In genomic region chr12:114131824-114132223, GRCh38 we compare ENCODE assay signal across 24 cellular contexts.
DNase-seq lines count a peak whose midpoint lies in the region; ATAC-seq and TF ChIP-seq lines count a peak whose summit lies in the region.
"Had no signal": no experiment of that assay in that cellular context is flagged by ENCODE, and none has a peak within 500 bp of the region (broad histone marks: within the 10 kb centered on the region; RNA-seq: fewer than 3 reads in every experiment).

No MANE protein-coding gene starts in this region.

- TF ChIP-seq CTCF in BJ (IDR thresholded peaks at IDR 0.05; ENCODE audit: insufficient read depth, low read depth, low read length) (peak; percentile 27), WTC11 (IDR thresholded peaks at IDR 0.05) (no peak), GM13976 (IDR thresholded peaks at IDR 0.05; ENCODE audit: borderline replicate concordance, control extremely low read depth, extremely low read depth, insufficient read depth, missing control alignments) (no peak)

- POLR2A ChIA-PET in BJ (lab: Charles Lee) = no interaction called here
- POLR2A ChIA-PET in WTC11 (lab: Charles Lee) = interaction anchor here (1.1 kb wide), 1 partner anchor 25 kb away, joined by 4 read pairs; no protein-coding TSS in a partner anchor

- in situ Hi-C loops in G401 (cut with HindIII; ENCODE audit: low sequenced_read_pairs) = no loop called here
- in situ Hi-C loops in GM13976 (cut with MboI; ENCODE audit: low sequenced_read_pairs, unreplicated experiment) = no loop called here

- ATAC-seq in WTC11 (peak; percentile 91), left lobe of liver (peak; percentile 62)
- ATAC-seq: body of pancreas; esophagus mucosa; gastroesophageal sphincter; natural killer cell; stimulated activated naive CD8-positive, alpha-beta T cell treated with anti-CD3 and anti-CD28 coated beads, Interleukin-15, amount 100 ng/mL, for 72 hours had no signal

- H3K4me1 Mint-ChIP-seq in WTC11 = no peaks in the 10 kb centered on the region
- H3K4me1 Mint-ChIP-seq in activated naive CD8-positive, alpha-beta T cell treated with anti-CD3 and anti-CD28 coated beads for 36 hours = no peaks in the 10 kb centered on the region
- H3K4me1 Mint-ChIP-seq: natural killer cell; stimulated activated naive CD8-positive, alpha-beta T cell treated with anti-CD3 and anti-CD28 coated beads, Interleukin-15, amount 100 ng/mL, for 72 hours had no signal

- H3K36me3 Mint-ChIP-seq in WTC11 = no peaks in the 10 kb centered on the region
- no peaks in the 10 kb centered on the region for H3K36me3 Mint-ChIP-seq in activated naive CD8-positive, alpha-beta T cell treated with anti-CD3 and anti-CD28 coated beads for 36 hours
- H3K36me3 Mint-ChIP-seq: natural killer cell had no signal

- H3K4me3 Mint-ChIP-seq in WTC11 = no peak overlapping the region
- H3K4me3 Mint-ChIP-seq in activated naive CD8-positive, alpha-beta T cell treated with anti-CD3 and anti-CD28 coated beads for 36 hours = no peak overlapping the region
- H3K4me3 Mint-ChIP-seq: natural killer cell; stimulated activated naive CD8-positive, alpha-beta T cell treated with anti-CD3 and anti-CD28 coated beads, Interleukin-15, amount 100 ng/mL, for 72 hours had no signal

- H3K27me3 ChIP-seq in BJ (ENCODE audit: control insufficient read depth, insufficient read depth, low read length) (peaks cover 5% of the 10 kb centered on the region), H7 (ENCODE audit: control insufficient read depth, insufficient read depth, low read length) (no peaks in the 10 kb centered on the region)
- H3K27me3 ChIP-seq: body of pancreas had no signal

- CTCF ChIA-PET in BJ (lab: Yijun Ruan, JAX) (interaction anchor here (1.0 to 4.6 kb wide), 7 partner anchors 9 to 151 kb away, joined by 3 to 20 read pairs (median 4); no protein-coding TSS in a partner anchor), WTC11 (lab: Charles Lee) (interaction anchor here (0.5 to 2.0 kb wide), 26 partner anchors 9 to 377 kb away, joined by 3 to 31 read pairs (median 4); partner anchors contain the start of gene RBM19)

- H3K27me3 Mint-ChIP-seq in WTC11 (ENCODE audit: low read depth) = peaks cover 20% of the 10 kb centered on the region
- peaks cover 4% of the 10 kb centered on the region for H3K27me3 Mint-ChIP-seq in activated naive CD8-positive, alpha-beta T cell treated with anti-CD3 and anti-CD28 coated beads for 36 hours
- H3K27me3 Mint-ChIP-seq: stimulated activated naive CD8-positive, alpha-beta T cell treated with anti-CD3 and anti-CD28 coated beads, Interleukin-15, amount 100 ng/mL, for 72 hours had no signal

- no peak overlapping the region for H3K27ac Mint-ChIP-seq in WTC11
- H3K27ac Mint-ChIP-seq in activated naive CD8-positive, alpha-beta T cell treated with anti-CD3 and anti-CD28 coated beads for 36 hours = no peak overlapping the region
- H3K27ac Mint-ChIP-seq: natural killer cell had no signal

- DNase-seq in BJ (ENCODE audit: low read depth) (no peak), H7 (peak; percentile 24), WTC11 (ENCODE audit: low spot score) (peak; percentile 14), left lobe of liver (ENCODE audit: low spot score) (no peak), G401 (ENCODE audit: low spot score) (no peak), GM13976 (ENCODE audit: low spot score) (no peak), DMS153 (lab: John Stamatoyannopoulos, UW) (no peak)
- no peak for DNase-seq in activated naive CD8-positive, alpha-beta T cell treated with anti-CD3 and anti-CD28 coated beads for 36 hours
- DNase-seq: body of pancreas; COR-L47; effector memory CD4-positive, alpha-beta T cell; midbrain; natural killer cell; NCI-H1105; NCI-H2107; NK-92 treated with Interleukin-12 subunit alpha and Interleukin-12 subunit beta, amount 100 ng/mL, for 24 hours; stimulated activated CD4-positive, alpha-beta T cell treated with anti-CD3 and anti-CD28 coated beads, Interleukin-12 subunit alpha, Interleukin-12 subunit beta, amount 100 ng/mL, for 4 hours; stimulated activated CD4-positive, alpha-beta T cell treated with anti-CD3 and anti-CD28 coated beads, Interleukin-4, amount 100 ng/mL, for 4 hours; stimulated activated naive CD8-positive, alpha-beta T cell treated with anti-CD3 and anti-CD28 coated beads, Interleukin-15, amount 100 ng/mL, for 72 hours; tibial artery; WERI-Rb-1 had no signal

- H3K9me3 Mint-ChIP-seq in WTC11 = peaks cover 7% of the 10 kb centered on the region; the same call in 1 of the 2 replicates
- no peaks in the 10 kb centered on the region for H3K9me3 Mint-ChIP-seq in activated naive CD8-positive, alpha-beta T cell treated with anti-CD3 and anti-CD28 coated beads for 36 hours
- H3K9me3 Mint-ChIP-seq: natural killer cell; stimulated activated naive CD8-positive, alpha-beta T cell treated with anti-CD3 and anti-CD28 coated beads, Interleukin-15, amount 100 ng/mL, for 72 hours had no signal

- no peak overlapping the region for H3K4me3 ChIP-seq in BJ (ENCODE audit: low read depth, low read length)
- no peak overlapping the region for H3K4me3 ChIP-seq in H7 (ENCODE audit: insufficient read depth, low read depth, low read length)
- H3K4me3 ChIP-seq: body of pancreas, gastroesophageal sphincter, SK-N-MC, tibial artery had no signal

- H3K36me3 ChIP-seq in BJ (ENCODE audit: control insufficient read depth, insufficient read depth, low read length) = no peaks in the 10 kb centered on the region
- H3K36me3 ChIP-seq in H7 (replicated peaks; ENCODE audit: control insufficient read depth, insufficient read depth, low read length) = no peaks in the 10 kb centered on the region
- H3K36me3 ChIP-seq: gastroesophageal sphincter, tibial artery, WERI-Rb-1 had no signal

TF ChIP-seq in WTC11, 78 proteins besides CTCF, POLR2A, EP300 and RAD21:
- TF ChIP-seq PRRX2 (CRISPR knock-in tag; IDR thresholded peaks at IDR 0.05) (no peak), USF1 (CRISPR knock-in tag; IDR thresholded peaks at IDR 0.05) (no peak), FOXJ3 (CRISPR knock-in tag; IDR thresholded peaks at IDR 0.05; ENCODE audit: borderline replicate concordance) (no peak), MAX (CRISPR knock-in tag; IDR thresholded peaks at IDR 0.05) (no peak)

Comparison
In these comparisons a context has a peak if more than half of its experiments do, and no peak if none do; other contexts are left out.
1. DNase-seq: peak in H7 (single experiment) and WTC11 (single experiment); none in BJ (single experiment), left lobe of liver (single experiment), G401 (single experiment), GM13976 (single experiment), DMS153 (single experiment) and activated naive CD8-positive, alpha-beta T cell treated with anti-CD3 and anti-CD28 coated beads for 36 hours (single experiment).